In genomic region chr12:7162691-7163114, GRCh38 we compare ENCODE assay signal across 8 cellular contexts.
DNase-seq lines count a peak whose midpoint lies in the region; ATAC-seq lines count a peak whose summit lies in the region.

No MANE protein-coding gene starts in this region.

- DNase-seq in DMS 273 (lab: John Stamatoyannopoulos, UW; ENCODE audit: unreplicated experiment): peak; percentile 60
- DNase-seq in DMS 273 treated with DMSO at 0.1 percent for 48 hours (lab: John Stamatoyannopoulos, UW): no peak
- peak; percentile 29 for DNase-seq in NCI-H2227 (lab: John Stamatoyannopoulos, UW; ENCODE audit: unreplicated experiment)
- peak in 33 of 58 donors; percentile 7 to 76 (median 45) for DNase-seq in anterior cingulate cortex (lab: John Stamatoyannopoulos, UW)
- DNase-seq in inferior parietal cortex (ENCODE audit: extremely low spot score): peak; percentile 44
- DNase-seq in stimulated activated CD4-positive, alpha-beta T cell treated with anti-CD3 and anti-CD28 coated beads, Interleukin-2, amount 100 ng/mL, for 48 hours: peak; percentile 7 to 18

- ATAC-seq in GM18861 (IDR thresholded peaks at IDR 0.05; ENCODE audit: unreplicated experiment): no peak
- ATAC-seq in HG02840 (IDR thresholded peaks at IDR 0.05; ENCODE audit: low FRiP score, unreplicated experiment): no peak
